Comparison of ENCODE assay signal across 30 cellular contexts in genomic region chr16:77238593-77238992, GRCh38. TPM values are rescaled to one million over a fixed set of nuclear protein-coding genes. Genes with fewer than 3 reads are reported as not detected.
DNase-seq lines count a peak whose midpoint lies in the region; ATAC-seq and TF ChIP-seq lines count a peak whose summit lies in the region.
"Had no signal": no experiment of that assay in that cellular context is flagged by ENCODE, and none has a peak within 500 bp of the region (broad histone marks: within the 10 kb centered on the region; RNA-seq: fewer than 3 reads in every experiment).

No MANE protein-coding gene starts in this region.

- TF ChIP-seq POLR2A in breast epithelium (IDR thresholded peaks at IDR 0.05), result no peak

- peaks cover 8% of the 10 kb centered on the region for H3K4me1 Mint-ChIP-seq in MCF 10A (ENCODE audit: insufficient read depth, unreplicated experiment)
- peaks cover 8% of the 10 kb centered on the region; the same call in 1 of the 2 replicates for H3K4me1 Mint-ChIP-seq in HFFc6 (ENCODE audit: low read depth)

- H3K36me3 Mint-ChIP-seq in MCF 10A (ENCODE audit: insufficient read depth, unreplicated experiment) (no peaks in the 10 kb centered on the region), HFFc6 (ENCODE audit: low read depth) (no peaks in the 10 kb centered on the region)
- H3K36me3 Mint-ChIP-seq: activated naive CD8-positive, alpha-beta T cell treated with anti-CD3 and anti-CD28 coated beads, Interleukin-2, amount 10 ng/mL, durations not matched to agents 7 days and 5 days; CD8-positive, alpha-beta memory T cell; immature natural killer cell had no signal

- intact Hi-C loops in MCF 10A (cut with micrococcal nuclease) (loop anchor here (5.0 kb wide), 1 partner anchor 199 kb away; the partner anchor contains the start of gene ADAMTS18), breast epithelium (cut with DNase I; ENCODE audit: low total_unique reads) (loop anchor here (5.0 kb wide), 1 partner anchor 344 kb away; no protein-coding TSS in a partner anchor), PC-9 (cut with micrococcal nuclease; ENCODE audit: unreplicated experiment) (loop anchor here (5.0 kb wide), 2 partner anchors 439 to 764 kb away; no protein-coding TSS in a partner anchor), psoas muscle (cut with DNase I) (loop anchor here in 1 of 2 donors (5.0 kb wide), 1 partner anchor 424 kb away; no protein-coding TSS in a partner anchor)

- no peak for TF ChIP-seq CTCF in MCF 10A (IDR thresholded peaks at IDR 0.05; ENCODE audit: unreplicated experiment)
- no peak for TF ChIP-seq CTCF in breast epithelium (IDR thresholded peaks at IDR 0.05)
- TF ChIP-seq CTCF in PC-9 (conservative IDR thresholded peaks at IDR 0.05), result no peak
- no peak for TF ChIP-seq CTCF in HFFc6 (IDR thresholded peaks at IDR 0.05)
- TF ChIP-seq CTCF in psoas muscle (IDR thresholded peaks at IDR 0.05), result no peak
- TF ChIP-seq CTCF in omental fat pad (IDR thresholded peaks at IDR 0.05), result no peak

- H2AFZ ChIP-seq in PC-9, result no peak overlapping the region
- H2AFZ ChIP-seq: parathyroid adenoma had no signal

- H3K9me3 ChIP-seq in breast epithelium (no peaks in the 10 kb centered on the region), PC-9 (ENCODE audit: insufficient read depth, low read depth) (no peaks in the 10 kb centered on the region), psoas muscle (no peaks in the 10 kb centered on the region)
- H3K9me3 ChIP-seq: ascending aorta, gastrocnemius medialis, stomach, thyroid gland had no signal

- H3K79me2 ChIP-seq in PC-9 (ENCODE audit: low read depth), result no peaks in the 10 kb centered on the region
- H3K79me2 ChIP-seq: parathyroid adenoma had no signal

- CTCF ChIA-PET in MCF 10A (lab: Yijun Ruan, JAX), result interaction anchor here (1.0 to 14.9 kb wide), 2 partner anchors 346 to 422 kb away, joined by 3 to 486 read pairs; no protein-coding TSS in a partner anchor
- CTCF ChIA-PET in PC-9 (lab: Charles Lee), result interaction anchor here (0.8 kb wide), 1 partner anchor 345 kb away, joined by 3 read pairs; no protein-coding TSS in a partner anchor

- POLR2A ChIA-PET in MCF 10A (lab: Yijun Ruan, JAX) (interaction anchor here (0.8 kb wide), 1 partner anchor 176 kb away, joined by 3 read pairs; no protein-coding TSS in a partner anchor), PC-9 (lab: Charles Lee; ENCODE audit: unreplicated experiment) (no interaction called here)

- no peak overlapping the region for H3K4me3 Mint-ChIP-seq in MCF 10A (ENCODE audit: unreplicated experiment)
- H3K4me3 Mint-ChIP-seq in HFFc6, result no peak overlapping the region
- H3K4me3 Mint-ChIP-seq: activated naive CD8-positive, alpha-beta T cell treated with anti-CD3 and anti-CD28 coated beads, Interleukin-2, amount 10 ng/mL, durations not matched to agents 7 days and 5 days; B cell; CD8-positive, alpha-beta memory T cell; immature natural killer cell had no signal

- H3K36me3 ChIP-seq in breast epithelium (no peaks in the 10 kb centered on the region), PC-9 (ENCODE audit: low read depth) (no peaks in the 10 kb centered on the region), psoas muscle (ENCODE audit: insufficient read depth in 1 of 2, low read depth in 1 of 2) (no peaks in the 10 kb centered on the region)
- H3K36me3 ChIP-seq: ascending aorta, gastrocnemius medialis, stomach, thyroid gland had no signal

- H4K20me1 ChIP-seq in PC-9 (ENCODE audit: insufficient read depth), result no peaks in the 10 kb centered on the region

- no TSS peak for BruUV-seq in MCF 10A (replicated peaks; lab: Mats Ljungman, UMichigan)
- no TSS peak for BruUV-seq in PC-9 (replicated peaks; lab: Mats Ljungman, UMichigan)

- H3K27ac ChIP-seq in breast epithelium (no peak overlapping the region), PC-9 (no peak overlapping the region), psoas muscle (no peak overlapping the region)
- H3K27ac ChIP-seq: ascending aorta, gastrocnemius medialis, parathyroid adenoma, stomach, thyroid gland had no signal

- H3K27me3 Mint-ChIP-seq in MCF 10A (ENCODE audit: insufficient read depth, unreplicated experiment), result peaks cover 10% of the 10 kb centered on the region
- peaks cover 13% of the 10 kb centered on the region for H3K27me3 Mint-ChIP-seq in HFFc6 (ENCODE audit: insufficient read depth)

- H3F3A ChIP-seq in PC-9 (ENCODE audit: insufficient read depth, low read depth), result no peaks in the 10 kb centered on the region

- WGBS in psoas muscle, 3 donors, result 67 to 71% (median 69%) methylated on average over 5 of the region's 5 CpGs

- H3K4me2 ChIP-seq in PC-9, result peak overlapping the region; percentile 11; the same call in 1 of the 2 replicates

- ATAC-seq in GM19395 (IDR thresholded peaks at IDR 0.05; ENCODE audit: unreplicated experiment) (no peak), psoas muscle (no peak), omental fat pad (ENCODE audit: low FRiP score) (no peak)
- ATAC-seq: gastrocnemius medialis, HCT116, left colon, right cardiac atrium had no signal

- peaks cover 0 to 3% of the 10 kb centered on the region in 2 donors for H3K27me3 ChIP-seq in breast epithelium
- H3K27me3 ChIP-seq in PC-9 (ENCODE audit: insufficient read depth, low read depth), result 0 out of 2 replicates have a peak, but pooled peaks cover 8% of the 10 kb centered on the region
- no peaks in the 10 kb centered on the region for H3K27me3 ChIP-seq in psoas muscle (ENCODE audit: insufficient read depth in 3 of 3, low read length in 2 of 3)
- H3K27me3 ChIP-seq: ascending aorta, gastrocnemius medialis, thyroid gland had no signal

- DNase-seq in MCF 10A (ENCODE audit: unreplicated experiment) (peak; percentile 34), breast epithelium (ENCODE audit: low spot score in 2 of 2) (no peak), NCI-H2107 (lab: John Stamatoyannopoulos, UW) (peak; percentile 30), PC-9 (no peak), HFFc6 (no peak), psoas muscle (no peak), omental fat pad (ENCODE audit: low spot score) (no peak)
- DNase-seq: activated CD4-positive, alpha-beta T cell treated with anti-CD3 and anti-CD28 coated beads for 4 hours; activated CD8-positive, alpha-beta memory T cell treated with anti-CD3 and anti-CD28 coated beads for 24 hours; activated effector memory CD4-positive, alpha-beta T cell treated with anti-CD3 and anti-CD28 coated beads, Interleukin-2, amount 50 U/mL, for 16 hours; activated naive CD8-positive, alpha-beta T cell treated with anti-CD3 and anti-CD28 coated beads, Interleukin-2, amount 10 ng/mL, durations not matched to agents 7 days and 5 days; activated T-cell treated with anti-CD3 and anti-CD28 coated beads, Interleukin-2, amount 50 U/mL, for 1 hour; CD8-positive, alpha-beta memory T cell; DND-41; gastrocnemius medialis; hypothalamus; immature natural killer cell; left colon; NCI-H82; right cardiac atrium; Right ventricle myocardium superior; stimulated activated CD4-positive, alpha-beta T cell treated with anti-CD3 and anti-CD28 coated beads, Interleukin-2, amount 100 ng/mL, for 24 hours; stomach; thyroid gland had no signal

- H3K27ac Mint-ChIP-seq in MCF 10A (ENCODE audit: low read depth, unreplicated experiment) (no peak overlapping the region), HFFc6 (no peak overlapping the region)
- H3K27ac Mint-ChIP-seq: activated naive CD8-positive, alpha-beta T cell treated with anti-CD3 and anti-CD28 coated beads, Interleukin-2, amount 10 ng/mL, durations not matched to agents 7 days and 5 days; B cell; CD8-positive, alpha-beta memory T cell; immature natural killer cell had no signal

- H3K4me3 ChIP-seq in breast epithelium, result no peak overlapping the region
- no peak overlapping the region for H3K4me3 ChIP-seq in PC-9
- H3K4me3 ChIP-seq in psoas muscle, result no peak overlapping the region
- H3K4me3 ChIP-seq: ascending aorta, gastrocnemius medialis, stomach, thyroid gland had no signal

- H3K9me3 Mint-ChIP-seq in MCF 10A (ENCODE audit: unreplicated experiment) (no peaks in the 10 kb centered on the region), HFFc6 (no peaks in the 10 kb centered on the region)
- H3K9me3 Mint-ChIP-seq: activated naive CD8-positive, alpha-beta T cell treated with anti-CD3 and anti-CD28 coated beads, Interleukin-2, amount 10 ng/mL, durations not matched to agents 7 days and 5 days; CD8-positive, alpha-beta memory T cell; immature natural killer cell had no signal

- no peaks in the 10 kb centered on the region for H3K9me2 ChIP-seq in PC-9 (ENCODE audit: insufficient read depth)

- H3K4me1 ChIP-seq in breast epithelium (no peaks in the 10 kb centered on the region), PC-9 (replicated peaks; ENCODE audit: insufficient read depth) (peaks cover 8% of the 10 kb centered on the region; the same call in 1 of the 2 replicates), psoas muscle (no peaks in the 10 kb centered on the region)
- H3K4me1 ChIP-seq: ascending aorta, gastrocnemius medialis, parathyroid adenoma had no signal

RNA-seq across cellular contexts. Expression of gene SYCE1L, which starts 39.4 kb away (rescaled TPM):
- total RNA-seq in MCF 10A (2022) (9.0 and 12.2 TPM in 2 replicates), breast epithelium (1 to 10 TPM in 2 of 3 donors, under 1 TPM in 1; 0.48 to 5.1 (median 3.6) TPM), PC-9 (2021) (6.2 and 17.9 TPM in 2 replicates), psoas muscle (1 to 10 TPM in 1 of 4 donors, not detected in 3; 1.2 TPM), omental fat pad (under 1 TPM in 3 of 4 donors, not detected in 1; 0.56 to 0.84 (median 0.69) TPM)
- total RNA-seq in HFFc6 (2021; fragmentation: NEBNext Ultra II Directional; extraction: Animal tissue kit (Norgen Biotek cat#: 25700)), result not detected
- under 1 TPM; 0.17 to 0.27 (median 0.17) TPM for polyA plus RNA-seq in psoas muscle
- total RNA-seq: A673, ascending aorta, gastrocnemius medialis had no signal

RNA-seq across cellular contexts. Expression of gene MON1B, which starts 47.6 kb away (rescaled TPM):
- total RNA-seq in MCF 10A (2022) (70.5 and 71.1 TPM in 2 replicates), breast epithelium (10 to 100 TPM; 21.6 to 26.6 (median 22.5) TPM), PC-9 (2021) (57.2 and 57.5 TPM in 2 replicates), psoas muscle (10 to 100 TPM; 13.3 to 22.2 (median 18.4) TPM), omental fat pad (10 to 100 TPM; 19.0 to 27.6 (median 25.2) TPM)
- 10 to 100 TPM; 28.7 to 36.5 (median 33.0) TPM for total RNA-seq in HFFc6 (2021; fragmentation: NEBNext Ultra II Directional; extraction: Animal tissue kit (Norgen Biotek cat#: 25700))
- polyA plus RNA-seq in psoas muscle, result 10 to 100 TPM in 1 of 3 donors, 1 to 10 TPM in 2; 5.3 to 13.8 (median 8.2) TPM

Comparison
In these comparisons a context has a peak if more than half of its experiments do, and no peak if none do; other contexts are left out.
1. DNase-seq: peak in MCF 10A (single experiment) and NCI-H2107 (single experiment); none in breast epithelium (0 of 2), PC-9 (0 of 2), HFFc6 (single experiment), psoas muscle (0 of 2) and omental fat pad (single experiment).